ENCODE assay signal across 18 cellular contexts in the genomic region with DNA sequence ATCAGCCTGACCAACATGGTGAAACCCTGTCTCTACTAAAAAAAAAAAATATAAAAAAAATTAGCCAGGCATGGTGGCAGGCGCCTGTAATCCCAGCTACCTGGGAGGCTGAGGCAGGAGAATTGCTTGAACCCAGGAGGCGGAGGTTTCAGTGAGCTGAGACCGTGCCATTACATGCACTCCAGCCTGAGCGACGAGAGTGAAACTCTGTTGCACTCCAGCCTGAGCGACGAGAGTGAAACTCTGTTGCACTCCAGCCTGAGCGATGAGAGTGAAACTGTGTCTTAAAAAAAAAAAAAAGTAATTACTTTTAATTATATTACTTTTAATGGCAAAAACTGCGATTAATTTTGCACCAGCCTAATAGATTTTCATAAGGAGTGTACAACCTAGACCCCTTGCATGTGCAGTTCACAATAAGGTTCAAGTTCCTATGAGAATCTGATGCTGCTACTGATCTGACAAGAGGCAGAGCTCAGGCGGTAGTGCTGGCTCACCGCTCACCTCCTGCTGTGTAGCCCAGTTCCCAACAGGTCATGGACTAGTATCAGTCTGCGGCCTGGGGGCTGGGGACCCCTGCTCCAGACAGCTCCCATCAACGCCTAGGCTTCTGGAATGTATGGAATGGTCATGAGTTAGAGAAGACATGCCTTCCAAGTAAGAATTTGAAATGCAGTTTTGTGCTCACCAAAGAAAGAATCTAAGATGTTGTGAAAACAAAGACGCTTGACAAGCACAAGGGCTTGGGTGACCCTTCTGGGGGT. TPM values are rescaled to one million over a fixed set of nuclear protein-coding genes. Genes with fewer than 3 reads are reported as not detected.
DNase-seq lines count a peak whose midpoint lies in the region; TF ChIP-seq lines count a peak whose summit lies in the region.
"Had no signal": no experiment of that assay in that cellular context is flagged by ENCODE, and none has a peak within 500 bp of the region (broad histone marks: within the 10 kb centered on the region; RNA-seq: fewer than 3 reads in every experiment).

No MANE protein-coding gene starts in this region.

- peak overlapping the region; percentile 65 for H3K27ac Mint-ChIP-seq in neural progenitor cell
- H3K27ac Mint-ChIP-seq: CD4-positive, alpha-beta T cell; HFFc6 had no signal

- H3K4me1 ChIP-seq in MM.1S (ENCODE audit: low read length) (no peaks in the 10 kb centered on the region), neural progenitor cell (no peaks in the 10 kb centered on the region)

- H3K27me3 Mint-ChIP-seq in neural progenitor cell (ENCODE audit: insufficient read depth, low read depth), result peaks cover 9% of the 10 kb centered on the region

- H3K27me3 ChIP-seq in MM.1S (replicated peaks; ENCODE audit: insufficient read depth, low read length), result peaks cover 11% of the 10 kb centered on the region; the same call in 1 of the 2 replicates
- peaks cover 38% of the 10 kb centered on the region for H3K27me3 ChIP-seq in neural progenitor cell
- H3K27me3 ChIP-seq: SJSA1 had no signal

- TF ChIP-seq POLR2A in erythroblast (IDR thresholded peaks at IDR 0.05; ENCODE audit: low read length), result no peak

- H3K4me3 Mint-ChIP-seq in neural progenitor cell, result no peak overlapping the region
- H3K4me3 Mint-ChIP-seq: CD4-positive, alpha-beta T cell; HFFc6 had no signal

- H3K27ac ChIP-seq in MM.1S (ENCODE audit: low read length) (no peak overlapping the region), neural progenitor cell (no peak overlapping the region)
- H3K27ac ChIP-seq: HL-60, SJSA1 had no signal

- no peak overlapping the region for H3K9ac ChIP-seq in MM.1S (ENCODE audit: low read length)
- no peak overlapping the region for H3K9ac ChIP-seq in neural progenitor cell

- H4K20me1 ChIP-seq in MM.1S (ENCODE audit: insufficient read depth, low read length), result no peaks in the 10 kb centered on the region
- no peaks in the 10 kb centered on the region for H4K20me1 ChIP-seq in neural progenitor cell (ENCODE audit: low read depth)

- no peaks in the 10 kb centered on the region for H3K36me3 Mint-ChIP-seq in neural progenitor cell

- H3K9me3 ChIP-seq in MM.1S (replicated peaks; ENCODE audit: insufficient read depth, low read length) (no peaks in the 10 kb centered on the region), neural progenitor cell (ENCODE audit: low read depth) (no peaks in the 10 kb centered on the region)
- H3K9me3 ChIP-seq: SJSA1 had no signal

- H3K79me2 ChIP-seq in MM.1S (ENCODE audit: low read length) (no peaks in the 10 kb centered on the region), neural progenitor cell (ENCODE audit: low read depth) (no peaks in the 10 kb centered on the region)

- no peaks in the 10 kb centered on the region for H3K36me3 ChIP-seq in MM.1S (replicated peaks; ENCODE audit: insufficient read depth, low read length)
- no peaks in the 10 kb centered on the region for H3K36me3 ChIP-seq in neural progenitor cell
- H3K36me3 ChIP-seq: SJSA1 had no signal

- H3F3A ChIP-seq in MM.1S (ENCODE audit: insufficient read depth, low read length) (no peaks in the 10 kb centered on the region; the same call in 1 of the 2 replicates), neural progenitor cell (ENCODE audit: low read depth) (no peaks in the 10 kb centered on the region)

- peak overlapping the region; percentile 37; the same call in 1 of the 2 replicates for H3K4me2 ChIP-seq in MM.1S (ENCODE audit: low read depth, low read length)
- no peak overlapping the region for H3K4me2 ChIP-seq in neural progenitor cell

- DNase-seq in MM.1S, result peak; percentile 30
- peak; percentile 40 for DNase-seq in choroid plexus epithelial cell (ENCODE audit: low read depth)
- no peak for DNase-seq in neural progenitor cell (ENCODE audit: low spot score)
- DNase-seq in activated T-cell treated with anti-CD3 and anti-CD28 coated beads, Interleukin-2, amount 50 U/mL, for 48 hours, result no peak
- no peak for DNase-seq in erythroblast (lab: John Stamatoyannopoulos, UW)
- DNase-seq: CD4-positive, alpha-beta T cell; COR-L47; DMS79; HFFc6; Karpas-422; NCI-H1417; NCI-H1694 treated with DMSO at 0.1 percent for 48 hours; NCI-H2081 treated with DMSO at 0.1 percent for 48 hours; NCI-H446; NCI-H526 had no signal

- H3K9me3 Mint-ChIP-seq in neural progenitor cell, result no peaks in the 10 kb centered on the region
- H3K9me3 Mint-ChIP-seq: CD4-positive, alpha-beta T cell; HFFc6 had no signal

- H3K9me2 ChIP-seq in MM.1S (replicated peaks; ENCODE audit: insufficient read depth, low read length), result no peaks in the 10 kb centered on the region

- H3K4me3 ChIP-seq in MM.1S (ENCODE audit: low read length) (no peak overlapping the region), choroid plexus epithelial cell (ENCODE audit: low read depth, low read length) (no peak overlapping the region), neural progenitor cell (no peak overlapping the region)
- H3K4me3 ChIP-seq: SJSA1 had no signal

- H2AFZ ChIP-seq in MM.1S (ENCODE audit: low read length) (no peak overlapping the region), neural progenitor cell (replicated peaks) (no peak overlapping the region)

- H3K4me1 Mint-ChIP-seq in neural progenitor cell, result peaks cover 2% of the 10 kb centered on the region

- no peak for TF ChIP-seq CTCF in MM.1S (IDR thresholded peaks at IDR 0.05; ENCODE audit: low read length)
- no peak for TF ChIP-seq CTCF in choroid plexus epithelial cell (conservative IDR thresholded peaks at IDR 0.05; ENCODE audit: low read depth, low read length)
- no peak for TF ChIP-seq CTCF in neural progenitor cell (IDR thresholded peaks at IDR 0.05)

RNA-seq across cellular contexts. Expression of a gene that starts 10.1 kb away (rescaled TPM):
- 1.9 and 4.6 TPM in 2 replicates for total RNA-seq in neural progenitor cell (ENCODE audit: low replicate concordance)

RNA-seq across cellular contexts. Expression of a gene that starts 11.5 kb away (rescaled TPM):
- 1.8 and 9.0 TPM in 2 replicates for total RNA-seq in neural progenitor cell (ENCODE audit: low replicate concordance)

RNA-seq across cellular contexts. Expression of a gene that starts 13.5 kb away (rescaled TPM):
- total RNA-seq in neural progenitor cell (ENCODE audit: low replicate concordance), result not detected in 2 replicates
- total RNA-seq: M059J, SJSA1 had no signal

RNA-seq across cellular contexts. Expression of a gene that starts 13.6 kb away (rescaled TPM):
- total RNA-seq in neural progenitor cell (ENCODE audit: low replicate concordance), result 0.12 TPM in 1 of 2 replicates, not detected in the other
- total RNA-seq: M059J, SJSA1 had no signal

RNA-seq across cellular contexts. Expression of a gene that starts 18.4 kb away (rescaled TPM):
- not detected in 2 replicates for total RNA-seq in neural progenitor cell (ENCODE audit: low replicate concordance)
- total RNA-seq: HFFc6, M059J, SJSA1 had no signal

Comparison
In these comparisons a context has a peak if more than half of its experiments do, and no peak if none do; other contexts are left out.
1. DNase-seq: peak in MM.1S (single experiment) and choroid plexus epithelial cell (single experiment); none in neural progenitor cell (single experiment), activated T-cell treated with anti-CD3 and anti-CD28 coated beads, Interleukin-2, amount 50 U/mL, for 48 hours (0 of 2) and erythroblast (0 of 2).